Comparison of ENCODE assay signal across 20 cellular contexts in the genomic region with DNA sequence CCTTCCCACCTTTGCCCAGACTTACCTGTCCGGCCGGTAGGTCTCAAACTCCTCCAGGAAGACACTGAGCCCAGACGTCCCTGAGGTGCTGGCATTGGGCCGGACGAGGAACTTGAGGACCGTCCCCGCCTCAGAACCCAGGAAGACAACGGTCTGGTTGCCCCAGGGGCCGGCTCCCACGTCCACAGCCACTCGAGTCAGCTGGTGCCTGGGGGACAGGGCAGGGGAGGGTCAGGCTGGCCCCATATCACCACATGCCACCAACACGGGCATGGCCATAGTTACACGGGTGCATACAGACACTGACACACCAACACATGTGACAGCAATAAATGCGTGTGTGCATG. TPM values are rescaled to one million over a fixed set of nuclear protein-coding genes. Genes with fewer than 3 reads are reported as not detected.
DNase-seq lines count a peak whose midpoint lies in the region; ATAC-seq, FAIRE-seq and TF ChIP-seq lines count a peak whose summit lies in the region.
"Had no signal": no experiment of that assay in that cellular context is flagged by ENCODE, and none has a peak within 500 bp of the region (broad histone marks: within the 10 kb centered on the region; RNA-seq: fewer than 3 reads in every experiment).

No MANE protein-coding gene starts in this region.

- no peaks in the 10 kb centered on the region for H3K9me1 ChIP-seq in K562 (ENCODE audit: control insufficient read depth, insufficient read depth, low read length)

- no peaks in the 10 kb centered on the region; the same call in 1 of the 2 replicates for H3K27me3 Mint-ChIP-seq in HFFc6 (ENCODE audit: insufficient read depth)

- H4K20me1 ChIP-seq in PC-3 (ENCODE audit: low read length) (no peaks in the 10 kb centered on the region), K562 (replicated peaks; ENCODE audit: control insufficient read depth, insufficient read depth, low read length) (no peaks in the 10 kb centered on the region), hepatocyte (ENCODE audit: insufficient read depth, poor library complexity, severe bottlenecking) (no peaks in the 10 kb centered on the region)

- peak overlapping the region; percentile 82 for H4K8ac ChIP-seq in neuronal stem cell (ENCODE audit: low read depth, low read length)

- H3K23ac ChIP-seq in neuronal stem cell (ENCODE audit: low read depth, low read length, poor library complexity): peak overlapping the region; percentile 31

- H3K14ac ChIP-seq in neuronal stem cell (ENCODE audit: low read length): no peak overlapping the region

- no peaks in the 10 kb centered on the region for H3K9me3 ChIP-seq in PC-3 (ENCODE audit: low read length)
- no peaks in the 10 kb centered on the region for H3K9me3 ChIP-seq in K562 (replicated peaks; ENCODE audit: control insufficient read depth, insufficient read depth, low read depth, low read length)
- no peaks in the 10 kb centered on the region for H3K9me3 ChIP-seq in hepatocyte (ENCODE audit: low read depth)
- no peaks in the 10 kb centered on the region for H3K9me3 ChIP-seq in neuronal stem cell (replicated peaks in 1 of 2; ENCODE audit: control insufficient read depth in 2 of 2, insufficient read depth in 1 of 2, low read depth in 1 of 2, low read length in 2 of 2)

- no peak overlapping the region for H2BK120ac ChIP-seq in neuronal stem cell (ENCODE audit: low read depth, low read length)

- no peak for TF ChIP-seq RAD21 in K562 (CRISPR knock-in tag; conservative IDR thresholded peaks at IDR 0.05 in 1 of 2, IDR thresholded peaks at IDR 0.05 in 1 of 2)

- H3K9me2 ChIP-seq in PC-3 (replicated peaks; ENCODE audit: low read length) (no peaks in the 10 kb centered on the region), hepatocyte (replicated peaks; ENCODE audit: insufficient read depth) (no peaks in the 10 kb centered on the region)

- POLR2A ChIA-PET in PC-3 (lab: Charles Lee; ENCODE audit: unreplicated experiment): no interaction called here
- POLR2A ChIA-PET in K562 (lab: Yijun Ruan, JAX): interaction anchor here (0.8 to 1.1 kb wide), 2 partner anchors 8 to 9 kb away, joined by 3 to 4 read pairs; no protein-coding TSS in a partner anchor

- no peak overlapping the region for H3K4me3 Mint-ChIP-seq in HFFc6
- H3K4me3 Mint-ChIP-seq: CD4-positive, CD25-positive, alpha-beta regulatory T cell; CD8-positive, alpha-beta memory T cell had no signal

- no peak overlapping the region for H3K27ac Mint-ChIP-seq in HFFc6

- H2AFZ ChIP-seq in PC-3 (ENCODE audit: low read length) (no peak overlapping the region), K562 (ENCODE audit: low read depth, low read length) (no peak overlapping the region), hepatocyte (no peak overlapping the region), neuronal stem cell (ENCODE audit: low read length) (no peak overlapping the region)

- H3K36me3 Mint-ChIP-seq in HFFc6 (ENCODE audit: low read depth): no peaks in the 10 kb centered on the region
- H3K36me3 Mint-ChIP-seq: CD8-positive, alpha-beta memory T cell had no signal

- ATAC-seq in PC-3: peak; percentile 19; the same call in 1 of the 2 replicates
- no peak for ATAC-seq in K562
- no peak for ATAC-seq in GM19324 (IDR thresholded peaks at IDR 0.05; ENCODE audit: low FRiP score, unreplicated experiment)

- H3K36me3 ChIP-seq in PC-3 (ENCODE audit: low read depth, low read length) (no peaks in the 10 kb centered on the region), K562 (ENCODE audit: control insufficient read depth, insufficient read depth, low read length) (no peaks in the 10 kb centered on the region), hepatocyte (replicated peaks; ENCODE audit: insufficient read depth, low read depth) (no peaks in the 10 kb centered on the region), neuronal stem cell (replicated peaks in 1 of 2; ENCODE audit: control insufficient read depth in 2 of 2, insufficient read depth in 2 of 2, low read length in 2 of 2) (peaks cover 30 to 34% of the 10 kb centered on the region in 2 donors)
- H3K36me3 ChIP-seq: BE2C had no signal

- H2BK5ac ChIP-seq in neuronal stem cell (ENCODE audit: low read length): peak overlapping the region; percentile 13

- H3K9me3 Mint-ChIP-seq in HFFc6: no peaks in the 10 kb centered on the region

- FAIRE-seq in K562 (lab: Jason Lieb, UNC): no peak
- FAIRE-seq: D721Med, G401.6, GM12892, GM18507 had no signal

- CTCF ChIA-PET in PC-3 (lab: Charles Lee) (no interaction called here), K562 (lab: Yijun Ruan, JAX; ENCODE audit: low intra/inter-chr PET ratio) (no interaction called here)

- H4K91ac ChIP-seq in neuronal stem cell (ENCODE audit: low read depth, low read length, poor library complexity): no peak overlapping the region

- peaks cover 10% of the 10 kb centered on the region; the same call in 1 of the 2 replicates for H3K27me3 ChIP-seq in PC-3 (ENCODE audit: low read length)
- no peaks in the 10 kb centered on the region for H3K27me3 ChIP-seq in K562 (ENCODE audit: control insufficient read depth in 2 of 2, insufficient read depth in 2 of 2, low read length in 2 of 2)
- no peaks in the 10 kb centered on the region for H3K27me3 ChIP-seq in hepatocyte
- H3K27me3 ChIP-seq in neuronal stem cell (ENCODE audit: control insufficient read depth in 3 of 3, insufficient read depth in 3 of 3, low read depth in 1 of 3, low read length in 3 of 3): no peaks in the 10 kb centered on the region

- 61% methylated on average over 13 of the region's 14 CpGs for WGBS in K562 (ENCODE audit: insufficient coverage, low coverage, missing lambda C conversion rate)
- WGBS in hepatocyte (ENCODE audit: low lambda C conversion rate, missing lambda C conversion rate): 90% methylated on average over 14 of the region's 14 CpGs
- no CpG with 5 or more reads among the region's 14 CpGs for WGBS in neuronal stem cell (ENCODE audit: extremely low coverage in 2 of 2, insufficient read length in 2 of 2, insufficient replicate concordance in 1 of 2), 2 donors

- H3K79me2 ChIP-seq in PC-3 (ENCODE audit: low read length) (no peaks in the 10 kb centered on the region), K562 (ENCODE audit: control insufficient read depth, insufficient read depth, low read length) (no peaks in the 10 kb centered on the region), hepatocyte (no peaks in the 10 kb centered on the region)

- peak overlapping the region; percentile 17 for H3K18ac ChIP-seq in neuronal stem cell (ENCODE audit: low read length)

- no peak overlapping the region for H3K4me3 ChIP-seq in PC-3 (ENCODE audit: low read length)
- no peak overlapping the region for H3K4me3 ChIP-seq in K562
- H3K4me3 ChIP-seq in hepatocyte: no peak overlapping the region
- no peak overlapping the region for H3K4me3 ChIP-seq in neuronal stem cell (ENCODE audit: low read length in 2 of 2)

- no peak for TF ChIP-seq EP300 in K562 (IDR thresholded peaks at IDR 0.05; ENCODE audit: low read length)

- no peak for TF ChIP-seq CTCF in PC-3 (conservative IDR thresholded peaks at IDR 0.05; ENCODE audit: low read depth, low read length)
- no peak for TF ChIP-seq CTCF in K562 (IDR thresholded peaks at IDR 0.05 in 2 of 3, conservative IDR thresholded peaks at IDR 0.05 in 1 of 3; ENCODE audit: insufficient read depth in 2 of 3, low read depth in 1 of 3, low read length in 3 of 3)
- no peak for TF ChIP-seq CTCF in hepatocyte (IDR thresholded peaks at IDR 0.05; ENCODE audit: poor library complexity)
- no peak for TF ChIP-seq CTCF in HFFc6 (IDR thresholded peaks at IDR 0.05)

- in situ Hi-C loops in K562 (cut with MboI): no loop called here

- H2BK12ac ChIP-seq in neuronal stem cell (ENCODE audit: low read length): peak overlapping the region; percentile 41

- no TSS peak for BruUV-seq in PC-3 (replicated peaks; lab: Mats Ljungman, UMichigan)
- no TSS peak for BruUV-seq in K562 (replicated peaks; lab: Mats Ljungman, UMichigan)

- no peak overlapping the region for H2AK5ac ChIP-seq in neuronal stem cell (ENCODE audit: low read depth, low read length)

- intact Hi-C loops in PC-3 (cut with micrococcal nuclease) (no loop called here), K562 (cut with micrococcal nuclease) (no loop called here)

- TF ChIP-seq POLR2A in K562 (conservative IDR thresholded peaks at IDR 0.05): no peak

- H3K4me1 Mint-ChIP-seq in HFFc6 (ENCODE audit: low read depth): no peaks in the 10 kb centered on the region
- H3K4me1 Mint-ChIP-seq: CD4-positive, CD25-positive, alpha-beta regulatory T cell; CD8-positive, alpha-beta memory T cell had no signal

- no peak for DNase-seq in PC-3
- DNase-seq in K562 (ENCODE audit: extremely low read depth in 1 of 4, low spot score in 3 of 4): no peak
- DNase-seq in hepatocyte (ENCODE audit: low spot score): peak; percentile 2
- no peak for DNase-seq in neuronal stem cell (ENCODE audit: low spot score)
- no peak for DNase-seq in activated CD8-positive, alpha-beta memory T cell treated with anti-CD3 and anti-CD28 coated beads, Interleukin-2, amount 50 U/mL, for 4 hours
- DNase-seq in AG20443 (ENCODE audit: low spot score): no peak
- no peak for DNase-seq in HFFc6
- DNase-seq: BE2C; C1 segment of cervical spinal cord; CD4-positive, CD25-positive, alpha-beta regulatory T cell; CD8-positive, alpha-beta memory T cell; COR-L47; GOT3; H7 had no signal

- H3K4ac ChIP-seq in neuronal stem cell (ENCODE audit: low read length): no peak overlapping the region

- no peaks in the 10 kb centered on the region for H3F3A ChIP-seq in PC-3 (ENCODE audit: low read length, unreplicated experiment)

- H3K9ac ChIP-seq in PC-3 (ENCODE audit: low read length) (no peak overlapping the region), K562 (ENCODE audit: insufficient read depth in 1 of 2, low read depth in 2 of 2, low read length in 2 of 2) (no peak overlapping the region), neuronal stem cell (ENCODE audit: low read depth, low read length, poor library complexity) (no peak overlapping the region)

- peaks cover 4% of the 10 kb centered on the region for H3K79me1 ChIP-seq in neuronal stem cell (ENCODE audit: low read depth, low read length)

- H3K4me2 ChIP-seq in PC-3 (ENCODE audit: low read length) (no peak overlapping the region), K562 (ENCODE audit: insufficient read depth, low read length) (no peak overlapping the region), hepatocyte (no peak overlapping the region), neuronal stem cell (ENCODE audit: insufficient read depth, low read length, poor library complexity, severe bottlenecking) (no peak overlapping the region)

- no peak overlapping the region for H2BK15ac ChIP-seq in neuronal stem cell (ENCODE audit: low read length)

- H3K27ac ChIP-seq in PC-3 (ENCODE audit: low read length): no peak overlapping the region
- no peak overlapping the region for H3K27ac ChIP-seq in K562 (ENCODE audit: extremely low read depth, low read depth, low read length)
- H3K27ac ChIP-seq in hepatocyte: no peak overlapping the region
- no peak overlapping the region for H3K27ac ChIP-seq in neuronal stem cell (replicated peaks; ENCODE audit: low read length)

- H3K4me1 ChIP-seq in PC-3 (ENCODE audit: insufficient read depth, low read length) (no peaks in the 10 kb centered on the region), K562 (replicated peaks in 1 of 2; ENCODE audit: control insufficient read depth in 2 of 2, insufficient read depth in 2 of 2, low read length in 2 of 2) (peaks cover 0 to 36% of the 10 kb centered on the region in 2 experiments; a peak in 4 of 5 replicates), hepatocyte (ENCODE audit: insufficient read depth) (no peaks in the 10 kb centered on the region), neuronal stem cell (ENCODE audit: control insufficient read depth in 2 of 2, insufficient read depth in 1 of 2, low read depth in 1 of 2, low read length in 2 of 2) (no peaks in the 10 kb centered on the region)
- H3K4me1 ChIP-seq: BE2C had no signal

RNA-seq across cellular contexts. Expression of a gene that starts 8.4 kb away (rescaled TPM):
- total RNA-seq in PC-3 (2014; rRNA removed) (0.23 and 0.51 TPM in 2 replicates), K562 (2014; rRNA removed) (8.4 and 10.6 TPM in 2 replicates), K562 (2014; rRNA removed; fragmentation: Illumina TruSeq; extraction: Trizol) (3.8 and 4.6 TPM in 2 replicates), K562 (2015; rRNA removed; fragmentation: Illumina TruSeq; extraction: Trizol) (9.4 and 9.5 TPM in 2 replicates), K562 (2021) (11.5 and 11.7 TPM in 2 replicates), hepatocyte (5.4 and 6.3 TPM in 2 replicates)
- total RNA-seq in K562 (2011; cell fraction: chromatin; rRNA removed; ENCODE audit: low replicate concordance): 5.0 and 14.6 TPM in 2 replicates
- total RNA-seq in K562 (2011; cell fraction: nucleolus; rRNA removed): 18.2 and 23.3 TPM in 2 replicates
- total RNA-seq in K562 (2011; cell fraction: nucleoplasm; rRNA removed): 12.4 and 14.4 TPM in 2 replicates
- polyA plus RNA-seq in K562 (2011; rRNA removed) (10.9 and 11.9 TPM in 2 replicates), K562 (2014; fragmentation: Illumina TruSeq; extraction: Trizol) (8.7 and 12.6 TPM in 2 replicates), K562 (2014; fragmentation: Nextera tagmentation; extraction: Ambion mirVana) (1 to 10 TPM; 1.5 to 5.1 TPM), K562 (2014; rRNA removed) (11.9 and 12.3 TPM in 2 replicates), hepatocyte (9.8 and 11.4 TPM in 2 replicates)
- polyA plus RNA-seq in K562 (2011; cell fraction: cytosol; rRNA removed): 15.4 and 23.9 TPM in 2 replicates
- 2.7 and 3.4 TPM in 2 replicates for polyA plus RNA-seq in K562 (2011; cell fraction: nucleus; rRNA removed)
- 9.0 and 20.7 TPM in 2 replicates for polyA plus RNA-seq in K562 (2012)
- polyA minus RNA-seq in K562 (2011; rRNA and poly(A)+ RNA removed): 3.2 and 3.6 TPM in 2 replicates
- polyA minus RNA-seq in K562 (2011; cell fraction: cytosol; rRNA and poly(A)+ RNA removed): 6.2 and 7.6 TPM in 2 replicates
- 1.2 and 2.6 TPM in 2 replicates for polyA minus RNA-seq in K562 (2011; cell fraction: nucleus; rRNA and poly(A)+ RNA removed)
- polyA plus RNA-seq in neuronal stem cell (2013, experiment 1 of 2): not detected
- polyA plus RNA-seq in neuronal stem cell (2013, experiment 2 of 2): 0.01 TPM
- total RNA-seq in HFFc6 (2021; fragmentation: NEBNext Ultra II Directional; extraction: Animal tissue kit (Norgen Biotek cat#: 25700)): not detected
- total RNA-seq: CD8-positive, alpha-beta memory T cell had no signal

RNA-seq across cellular contexts. Expression of a gene that starts 11.3 kb away (rescaled TPM):
- total RNA-seq in PC-3 (2014; rRNA removed) (7.3 and 9.0 TPM in 2 replicates), K562 (2014; rRNA removed) (2.5 and 2.7 TPM in 2 replicates), K562 (2014; rRNA removed; fragmentation: Illumina TruSeq; extraction: Trizol) (0.57 and 0.65 TPM in 2 replicates), K562 (2015; rRNA removed; fragmentation: Illumina TruSeq; extraction: Trizol) (0.83 and 1.1 TPM in 2 replicates), K562 (2021) (3.7 and 4.6 TPM in 2 replicates), hepatocyte (2.9 and 3.2 TPM in 2 replicates)
- total RNA-seq in K562 (2011; cell fraction: chromatin; rRNA removed; ENCODE audit: low replicate concordance): 3.4 and 12.9 TPM in 2 replicates
- total RNA-seq in K562 (2011; cell fraction: nucleolus; rRNA removed): 12.9 and 13.2 TPM in 2 replicates
- total RNA-seq in K562 (2011; cell fraction: nucleoplasm; rRNA removed): 9.3 and 10.5 TPM in 2 replicates
- polyA plus RNA-seq in K562 (2011; rRNA removed) (2.6 and 4.9 TPM in 2 replicates), K562 (2014; fragmentation: Illumina TruSeq; extraction: Trizol) (1.4 and 2.7 TPM in 2 replicates), K562 (2014; fragmentation: Nextera tagmentation; extraction: Ambion mirVana) (not detected), K562 (2014; rRNA removed) (1.7 and 3.8 TPM in 2 replicates), hepatocyte (0.50 and 1.4 TPM in 2 replicates)
- 6.8 and 8.8 TPM in 2 replicates for polyA plus RNA-seq in K562 (2011; cell fraction: cytosol; rRNA removed)
- polyA plus RNA-seq in K562 (2011; cell fraction: nucleus; rRNA removed): 7.2 and 8.1 TPM in 2 replicates
- 1.3 and 1.6 TPM in 2 replicates for polyA plus RNA-seq in K562 (2012)
- polyA minus RNA-seq in K562 (2011; rRNA and poly(A)+ RNA removed): 5.1 and 7.6 TPM in 2 replicates
- 9.4 and 13.2 TPM in 2 replicates for polyA minus RNA-seq in K562 (2011; cell fraction: cytosol; rRNA and poly(A)+ RNA removed)
- 4.4 and 7.0 TPM in 2 replicates for polyA minus RNA-seq in K562 (2011; cell fraction: nucleus; rRNA and poly(A)+ RNA removed)
- 42.5 TPM for polyA plus RNA-seq in neuronal stem cell (2013, experiment 1 of 2)
- 43.0 TPM for polyA plus RNA-seq in neuronal stem cell (2013, experiment 2 of 2)
- under 1 TPM; 0.05 to 0.30 (median 0.21) TPM for total RNA-seq in HFFc6 (2021; fragmentation: NEBNext Ultra II Directional; extraction: Animal tissue kit (Norgen Biotek cat#: 25700))
- total RNA-seq: CD4-positive, CD25-positive, alpha-beta regulatory T cell had no signal
- polyA plus RNA-seq: CD4-positive, CD25-positive, alpha-beta regulatory T cell; CD8-positive, alpha-beta memory T cell had no signal

RNA-seq across cellular contexts. Expression of a gene that starts 13.2 kb away (rescaled TPM):
- total RNA-seq in PC-3 (2014; rRNA removed) (1.2 and 3.3 TPM in 2 replicates), K562 (2014; rRNA removed) (0.50 and 0.86 TPM in 2 replicates), K562 (2014; rRNA removed; fragmentation: Illumina TruSeq; extraction: Trizol) (0.15 and 0.26 TPM in 2 replicates), K562 (2015; rRNA removed; fragmentation: Illumina TruSeq; extraction: Trizol) (0.07 TPM in 1 of 2 replicates, not detected in the other), K562 (2021) (1.3 TPM in 2 replicates), hepatocyte (2.1 and 5.8 TPM in 2 replicates)
- 8.0 and 24.6 TPM in 2 replicates for total RNA-seq in K562 (2011; cell fraction: chromatin; rRNA removed; ENCODE audit: low replicate concordance)
- 11.3 and 12.8 TPM in 2 replicates for total RNA-seq in K562 (2011; cell fraction: nucleolus; rRNA removed)
- 10.8 and 12.9 TPM in 2 replicates for total RNA-seq in K562 (2011; cell fraction: nucleoplasm; rRNA removed)
- polyA plus RNA-seq in K562 (2011; rRNA removed) (1.3 and 1.6 TPM in 2 replicates), K562 (2014; fragmentation: Illumina TruSeq; extraction: Trizol) (0.54 and 0.62 TPM in 2 replicates), K562 (2014; fragmentation: Nextera tagmentation; extraction: Ambion mirVana) (under 1 TPM; 0.04 TPM), K562 (2014; rRNA removed) (0.85 and 0.94 TPM in 2 replicates), hepatocyte (6.1 and 6.4 TPM in 2 replicates)
- 1.0 and 1.3 TPM in 2 replicates for polyA plus RNA-seq in K562 (2011; cell fraction: cytosol; rRNA removed)
- polyA plus RNA-seq in K562 (2011; cell fraction: nucleus; rRNA removed): 3.6 and 9.2 TPM in 2 replicates
- polyA plus RNA-seq in K562 (2012): 0.50 and 0.51 TPM in 2 replicates
- polyA minus RNA-seq in K562 (2011; rRNA and poly(A)+ RNA removed): 0.81 and 1.5 TPM in 2 replicates
- polyA minus RNA-seq in K562 (2011; cell fraction: cytosol; rRNA and poly(A)+ RNA removed): 0.95 TPM in 1 of 2 replicates, not detected in the other
- 2.0 and 2.8 TPM in 2 replicates for polyA minus RNA-seq in K562 (2011; cell fraction: nucleus; rRNA and poly(A)+ RNA removed)
- 2.9 TPM for polyA plus RNA-seq in neuronal stem cell (2013, experiment 1 of 2)
- polyA plus RNA-seq in neuronal stem cell (2013, experiment 2 of 2): 2.9 TPM
- not detected for total RNA-seq in HFFc6 (2021; fragmentation: NEBNext Ultra II Directional; extraction: Animal tissue kit (Norgen Biotek cat#: 25700))
- total RNA-seq: A172; CD4-positive, CD25-positive, alpha-beta regulatory T cell; CD8-positive, alpha-beta memory T cell had no signal

RNA-seq across cellular contexts. Expression of a gene that starts 29.9 kb away (rescaled TPM):
- total RNA-seq in PC-3 (2014; rRNA removed) (9.1 and 9.8 TPM in 2 replicates), K562 (2014; rRNA removed) (0.08 and 0.14 TPM in 2 replicates), K562 (2014; rRNA removed; fragmentation: Illumina TruSeq; extraction: Trizol) (0.04 TPM in 1 of 2 replicates, not detected in the other), K562 (2015; rRNA removed; fragmentation: Illumina TruSeq; extraction: Trizol) (0.04 TPM in 1 of 2 replicates, not detected in the other), K562 (2021) (0.09 TPM in 2 replicates), hepatocyte (0.17 and 0.60 TPM in 2 replicates)
- 1.0 and 3.0 TPM in 2 replicates for total RNA-seq in K562 (2011; cell fraction: chromatin; rRNA removed; ENCODE audit: low replicate concordance)
- 0.92 and 1.2 TPM in 2 replicates for total RNA-seq in K562 (2011; cell fraction: nucleolus; rRNA removed)
- total RNA-seq in K562 (2011; cell fraction: nucleoplasm; rRNA removed): 0.53 and 0.81 TPM in 2 replicates
- polyA plus RNA-seq in K562 (2011; rRNA removed) (0.06 and 0.12 TPM in 2 replicates), K562 (2014; fragmentation: Illumina TruSeq; extraction: Trizol) (0.04 and 0.08 TPM in 2 replicates), K562 (2014; fragmentation: Nextera tagmentation; extraction: Ambion mirVana) (not detected), K562 (2014; rRNA removed) (0.07 and 0.16 TPM in 2 replicates), hepatocyte (0.27 and 0.55 TPM in 2 replicates)
- polyA plus RNA-seq in K562 (2011; cell fraction: cytosol; rRNA removed): 0.06 and 0.15 TPM in 2 replicates
- 0.41 and 0.92 TPM in 2 replicates for polyA plus RNA-seq in K562 (2011; cell fraction: nucleus; rRNA removed)
- polyA plus RNA-seq in K562 (2012): 0.10 and 0.17 TPM in 2 replicates
- polyA minus RNA-seq in K562 (2011; rRNA and poly(A)+ RNA removed): 0.07 TPM in 1 of 2 replicates, not detected in the other
- polyA minus RNA-seq in K562 (2011; cell fraction: cytosol; rRNA and poly(A)+ RNA removed): not detected in 2 replicates
- 0.11 and 0.13 TPM in 2 replicates for polyA minus RNA-seq in K562 (2011; cell fraction: nucleus; rRNA and poly(A)+ RNA removed)
- 0.13 TPM for polyA plus RNA-seq in neuronal stem cell (2013, experiment 1 of 2)
- polyA plus RNA-seq in neuronal stem cell (2013, experiment 2 of 2): 0.18 TPM
- not detected for total RNA-seq in HFFc6 (2021; fragmentation: NEBNext Ultra II Directional; extraction: Animal tissue kit (Norgen Biotek cat#: 25700))
- total RNA-seq: CD4-positive, CD25-positive, alpha-beta regulatory T cell had no signal
